21 cellular contexts compared by ENCODE assay signal in genomic region chr2:118148133-118148532, GRCh38. TPM values are rescaled to one million over a fixed set of nuclear protein-coding genes. Genes with fewer than 3 reads are reported as not detected.
DNase-seq lines count a peak whose midpoint lies in the region; ATAC-seq, FAIRE-seq and TF ChIP-seq lines count a peak whose summit lies in the region.
"Had no signal": no experiment of that assay in that cellular context is flagged by ENCODE, and none has a peak within 500 bp of the region (broad histone marks: within the 10 kb centered on the region; RNA-seq: fewer than 3 reads in every experiment).

No MANE protein-coding gene starts in this region.

- ATAC-seq in HG02588 (IDR thresholded peaks at IDR 0.05; ENCODE audit: unreplicated experiment) (peak; percentile 82), HG03354 (IDR thresholded peaks at IDR 0.05; ENCODE audit: poor library complexity, severe bottlenecking, unreplicated experiment) (peak; percentile 51)
- peak; percentile 87 for ATAC-seq in stimulated activated naive CD8-positive, alpha-beta T cell treated with anti-CD3 and anti-CD28 coated beads, Interleukin-15, amount 100 ng/mL, for 72 hours
- ATAC-seq in naive thymus-derived CD4-positive, alpha-beta T cell, result no peak
- ATAC-seq: left colon; naive thymus-derived CD8-positive, alpha-beta T cell; psoas muscle; T-helper 17 cell had no signal

- no peaks in the 10 kb centered on the region for H3K79me2 ChIP-seq in mammary epithelial cell (ENCODE audit: insufficient read depth, low read length)

- H3K4me3 ChIP-seq in mammary epithelial cell (replicated peaks in 1 of 3; ENCODE audit: insufficient read depth in 1 of 3, low read depth in 2 of 3, low read length in 3 of 3), result no peak overlapping the region
- no peak overlapping the region for H3K4me3 ChIP-seq in naive thymus-derived CD4-positive, alpha-beta T cell (ENCODE audit: low read length)
- H3K4me3 ChIP-seq: ascending aorta, esophagus squamous epithelium, psoas muscle had no signal

- CTCF ChIA-PET in MCF 10A (lab: Yijun Ruan, JAX) (interaction anchor here (0.6 to 1.4 kb wide), 4 partner anchors 31 to 761 kb away, joined by 3 to 7 read pairs (median 4); no protein-coding TSS in a partner anchor), mammary epithelial cell (lab: Charles Lee; ENCODE audit: low non-redundant PET) (interaction anchor here (1.1 kb wide), 1 partner anchor 102 kb away, joined by 6 read pairs; no protein-coding TSS in a partner anchor)
- CTCF ChIA-PET in naive thymus-derived CD4-positive, alpha-beta T cell (lab: Charles Lee), result interaction anchor here (0.6 kb wide), 1 partner anchor 135 kb away, joined by 3 read pairs; no protein-coding TSS in a partner anchor

- no peaks in the 10 kb centered on the region for H3K4me1 Mint-ChIP-seq in MCF 10A (ENCODE audit: insufficient read depth, unreplicated experiment)
- H3K4me1 Mint-ChIP-seq in stimulated activated naive CD8-positive, alpha-beta T cell treated with anti-CD3 and anti-CD28 coated beads, Interleukin-15, amount 100 ng/mL, for 72 hours, result no peaks in the 10 kb centered on the region
- peaks cover 0 to 4% (median 0%) of the 10 kb centered on the region in 7 donors for H3K4me1 Mint-ChIP-seq in naive thymus-derived CD4-positive, alpha-beta T cell
- H3K4me1 Mint-ChIP-seq: T-helper 17 cell had no signal

- H3K27me3 Mint-ChIP-seq in MCF 10A (ENCODE audit: insufficient read depth, unreplicated experiment), result no peaks in the 10 kb centered on the region
- H3K27me3 Mint-ChIP-seq in stimulated activated naive CD8-positive, alpha-beta T cell treated with anti-CD3 and anti-CD28 coated beads, Interleukin-15, amount 100 ng/mL, for 72 hours, result peaks cover 24% of the 10 kb centered on the region
- H3K27me3 Mint-ChIP-seq in naive thymus-derived CD4-positive, alpha-beta T cell, result peaks cover 2 to 31% (median 13%) of the 10 kb centered on the region in 5 donors

- no peaks in the 10 kb centered on the region for H3K36me3 ChIP-seq in mammary epithelial cell (ENCODE audit: insufficient read depth, low read length)
- no peaks in the 10 kb centered on the region for H3K36me3 ChIP-seq in naive thymus-derived CD4-positive, alpha-beta T cell (ENCODE audit: control insufficient read depth in 2 of 3, insufficient read depth in 3 of 3, low read length in 3 of 3)
- H3K36me3 ChIP-seq: ascending aorta, esophagus squamous epithelium had no signal

- no peak overlapping the region for H3K4me3 Mint-ChIP-seq in MCF 10A (ENCODE audit: unreplicated experiment)
- no peak overlapping the region for H3K4me3 Mint-ChIP-seq in stimulated activated naive CD8-positive, alpha-beta T cell treated with anti-CD3 and anti-CD28 coated beads, Interleukin-15, amount 100 ng/mL, for 72 hours
- H3K4me3 Mint-ChIP-seq in naive thymus-derived CD4-positive, alpha-beta T cell, result no peak overlapping the region
- H3K4me3 Mint-ChIP-seq: dendritic cell treated with granulocyte-macrophage colony-stimulating factor and Interleukin-4, amounts not matched to agents 40 ng/mL and 50 ng/mL, for 4 days; naive thymus-derived CD8-positive, alpha-beta T cell; T-helper 17 cell had no signal

- no peak overlapping the region for H2AFZ ChIP-seq in mammary epithelial cell (ENCODE audit: low read depth, low read length)

- H3K4me2 ChIP-seq in mammary epithelial cell (ENCODE audit: insufficient read depth, low read depth, low read length), result no peak overlapping the region

- H3K27ac ChIP-seq in mammary epithelial cell (ENCODE audit: insufficient read depth, low read depth, low read length) (no peak overlapping the region), caudate nucleus (ENCODE audit: low read depth, low read length) (no peak overlapping the region)
- no peak overlapping the region for H3K27ac ChIP-seq in naive thymus-derived CD4-positive, alpha-beta T cell (ENCODE audit: low read depth, low read length)
- H3K27ac ChIP-seq: ascending aorta, esophagus squamous epithelium, psoas muscle had no signal

- no peak overlapping the region for H3K9ac ChIP-seq in mammary epithelial cell (ENCODE audit: insufficient read depth, low read length)

- FAIRE-seq in RCC 7860 (lab: Jason Lieb, UNC), result no peak
- FAIRE-seq: H1 had no signal

- 100% methylated on average over 1 of the region's 1 CpG for WGBS in mammary epithelial cell (ENCODE audit: low coverage, missing lambda C conversion rate)

- H4K20me1 ChIP-seq in mammary epithelial cell (ENCODE audit: insufficient read depth, low read length), result no peaks in the 10 kb centered on the region

- no peak for TF ChIP-seq CTCF in MCF 10A (IDR thresholded peaks at IDR 0.05; ENCODE audit: unreplicated experiment)
- no peak for TF ChIP-seq CTCF in mammary epithelial cell (conservative IDR thresholded peaks at IDR 0.05 in 1 of 2, IDR thresholded peaks at IDR 0.05 in 1 of 2; ENCODE audit: extremely low read depth in 1 of 2, insufficient read depth in 1 of 2, low read depth in 1 of 2, low read length in 2 of 2)

- DNase-seq in MCF 10A (ENCODE audit: unreplicated experiment) (no peak), mammary epithelial cell (no peak), RCC 7860 (ENCODE audit: low spot score) (no peak), caudate nucleus (lab: John Stamatoyannopoulos, UW) (no peak)
- DNase-seq in stimulated activated naive CD8-positive, alpha-beta T cell treated with anti-CD3 and anti-CD28 coated beads, Interleukin-15, amount 100 ng/mL, for 72 hours, result no peak
- no peak for DNase-seq in naive thymus-derived CD4-positive, alpha-beta T cell
- DNase-seq: activated CD4-positive, alpha-beta T cell treated with anti-CD3 and anti-CD28 coated beads for 4 hours; COR-L47; esophagus squamous epithelium; GF-D8; hippocampal formation; left colon; naive thymus-derived CD8-positive, alpha-beta T cell; NCI-H2029; psoas muscle; T-helper 17 cell had no signal

- dilution Hi-C loops in mammary epithelial cell (cut with HindIII; ENCODE audit: low sequenced_read_pairs), result no loop called here

- BruUV-seq in MCF 10A (replicated peaks; lab: Mats Ljungman, UMichigan), result no TSS peak
- BruUV-seq in mammary epithelial cell (replicated peaks; lab: Mats Ljungman, UMichigan), result no TSS peak

- H3K27ac Mint-ChIP-seq in MCF 10A (ENCODE audit: low read depth, unreplicated experiment), result peak overlapping the region; percentile 35
- H3K27ac Mint-ChIP-seq in stimulated activated naive CD8-positive, alpha-beta T cell treated with anti-CD3 and anti-CD28 coated beads, Interleukin-15, amount 100 ng/mL, for 72 hours, result peak overlapping the region in 1 of 2 donors; percentile 60
- H3K27ac Mint-ChIP-seq in naive thymus-derived CD4-positive, alpha-beta T cell, result no peak overlapping the region
- H3K27ac Mint-ChIP-seq: dendritic cell treated with granulocyte-macrophage colony-stimulating factor and Interleukin-4, amounts not matched to agents 40 ng/mL and 50 ng/mL, for 4 days; naive thymus-derived CD8-positive, alpha-beta T cell; T-helper 17 cell had no signal

- H3K36me3 Mint-ChIP-seq in MCF 10A (ENCODE audit: insufficient read depth, unreplicated experiment), result no peaks in the 10 kb centered on the region
- H3K36me3 Mint-ChIP-seq in naive thymus-derived CD4-positive, alpha-beta T cell, result peaks cover 0 to 6% (median 0%) of the 10 kb centered on the region in 5 donors

- H3K27me3 ChIP-seq in mammary epithelial cell (ENCODE audit: insufficient read depth, low read length), result no peaks in the 10 kb centered on the region
- H3K27me3 ChIP-seq in naive thymus-derived CD4-positive, alpha-beta T cell (ENCODE audit: control insufficient read depth in 2 of 2, insufficient read depth in 2 of 2, low read length in 2 of 2), result no peaks in the 10 kb centered on the region
- H3K27me3 ChIP-seq: ascending aorta, esophagus squamous epithelium had no signal

- peaks cover 4% of the 10 kb centered on the region for H3K4me1 ChIP-seq in mammary epithelial cell (ENCODE audit: insufficient read depth, low read length)
- H3K4me1 ChIP-seq in naive thymus-derived CD4-positive, alpha-beta T cell (ENCODE audit: control insufficient read depth in 2 of 2, insufficient read depth in 2 of 2, low read length in 2 of 2), result no peaks in the 10 kb centered on the region
- H3K4me1 ChIP-seq: ascending aorta, esophagus squamous epithelium, psoas muscle had no signal

- H3K9me3 ChIP-seq in mammary epithelial cell (replicated peaks; ENCODE audit: insufficient read depth, low read length), result no peaks in the 10 kb centered on the region
- H3K9me3 ChIP-seq in naive thymus-derived CD4-positive, alpha-beta T cell (ENCODE audit: control insufficient read depth in 2 of 3, low read length in 3 of 3), result no peaks in the 10 kb centered on the region
- H3K9me3 ChIP-seq: ascending aorta, esophagus squamous epithelium, psoas muscle had no signal

- intact Hi-C loops in MCF 10A (cut with micrococcal nuclease), result no loop called here
- intact Hi-C loops in mammary epithelial cell (cut with micrococcal nuclease), result loop anchor here (2.0 kb wide), 1 partner anchor 87 kb away; no protein-coding TSS in a partner anchor
- intact Hi-C loops in naive thymus-derived CD4-positive, alpha-beta T cell (cut with micrococcal nuclease), result loop anchor here in 1 of 2 donors (5.0 kb wide), 1 partner anchor 101 kb away; no protein-coding TSS in a partner anchor

- POLR2A ChIA-PET in MCF 10A (lab: Yijun Ruan, JAX), result no interaction called here
- POLR2A ChIA-PET in naive thymus-derived CD4-positive, alpha-beta T cell (lab: Charles Lee), result no interaction called here

- in situ Hi-C loops in mammary epithelial cell (cut with MboI; ENCODE audit: low sequenced_read_pairs in 2 of 2), result no loop called here

- H3K9me3 Mint-ChIP-seq in MCF 10A (ENCODE audit: unreplicated experiment), result no peaks in the 10 kb centered on the region
- H3K9me3 Mint-ChIP-seq in stimulated activated naive CD8-positive, alpha-beta T cell treated with anti-CD3 and anti-CD28 coated beads, Interleukin-15, amount 100 ng/mL, for 72 hours, result no peaks in the 10 kb centered on the region
- peaks cover 0 to 5% (median 0%) of the 10 kb centered on the region in 11 donors for H3K9me3 Mint-ChIP-seq in naive thymus-derived CD4-positive, alpha-beta T cell
- H3K9me3 Mint-ChIP-seq: dendritic cell treated with granulocyte-macrophage colony-stimulating factor and Interleukin-4, amounts not matched to agents 40 ng/mL and 50 ng/mL, for 4 days; naive thymus-derived CD8-positive, alpha-beta T cell had no signal

RNA-seq across cellular contexts. Expression of gene INSIG2, which starts 59.9 kb away (rescaled TPM):
- 15.0 and 28.4 TPM in 2 replicates for total RNA-seq in MCF 10A (2022)
- total RNA-seq in mammary epithelial cell, result 10 to 100 TPM; 10.5 to 19.8 TPM
- polyA plus RNA-seq in mammary epithelial cell, result 17.6 TPM
- 59.3 TPM for polyA minus RNA-seq in mammary epithelial cell
- 10 to 100 TPM in 4 of 5 experiments, 1 to 10 TPM in 1; 8.5 to 31.5 (median 20.3) TPM for total RNA-seq in naive thymus-derived CD4-positive, alpha-beta T cell
- 10 to 100 TPM; 23.1 to 25.4 TPM for polyA plus RNA-seq in naive thymus-derived CD4-positive, alpha-beta T cell
